1 cellular context compared by ENCODE assay signal in genomic region chr6:30914076-30914853, GRCh38.
TF ChIP-seq lines count a peak whose summit lies in the region.

VARS2 (plus strand) TSS chr6:30914238; CDS start chr6:30914837, 599 bp downstream.

TF ChIP-seq in GM12878, 131 proteins besides CTCF, POLR2A, EP300 and RAD21 (continued from another document and continues in another):
- TF ChIP-seq, protein P1, sequence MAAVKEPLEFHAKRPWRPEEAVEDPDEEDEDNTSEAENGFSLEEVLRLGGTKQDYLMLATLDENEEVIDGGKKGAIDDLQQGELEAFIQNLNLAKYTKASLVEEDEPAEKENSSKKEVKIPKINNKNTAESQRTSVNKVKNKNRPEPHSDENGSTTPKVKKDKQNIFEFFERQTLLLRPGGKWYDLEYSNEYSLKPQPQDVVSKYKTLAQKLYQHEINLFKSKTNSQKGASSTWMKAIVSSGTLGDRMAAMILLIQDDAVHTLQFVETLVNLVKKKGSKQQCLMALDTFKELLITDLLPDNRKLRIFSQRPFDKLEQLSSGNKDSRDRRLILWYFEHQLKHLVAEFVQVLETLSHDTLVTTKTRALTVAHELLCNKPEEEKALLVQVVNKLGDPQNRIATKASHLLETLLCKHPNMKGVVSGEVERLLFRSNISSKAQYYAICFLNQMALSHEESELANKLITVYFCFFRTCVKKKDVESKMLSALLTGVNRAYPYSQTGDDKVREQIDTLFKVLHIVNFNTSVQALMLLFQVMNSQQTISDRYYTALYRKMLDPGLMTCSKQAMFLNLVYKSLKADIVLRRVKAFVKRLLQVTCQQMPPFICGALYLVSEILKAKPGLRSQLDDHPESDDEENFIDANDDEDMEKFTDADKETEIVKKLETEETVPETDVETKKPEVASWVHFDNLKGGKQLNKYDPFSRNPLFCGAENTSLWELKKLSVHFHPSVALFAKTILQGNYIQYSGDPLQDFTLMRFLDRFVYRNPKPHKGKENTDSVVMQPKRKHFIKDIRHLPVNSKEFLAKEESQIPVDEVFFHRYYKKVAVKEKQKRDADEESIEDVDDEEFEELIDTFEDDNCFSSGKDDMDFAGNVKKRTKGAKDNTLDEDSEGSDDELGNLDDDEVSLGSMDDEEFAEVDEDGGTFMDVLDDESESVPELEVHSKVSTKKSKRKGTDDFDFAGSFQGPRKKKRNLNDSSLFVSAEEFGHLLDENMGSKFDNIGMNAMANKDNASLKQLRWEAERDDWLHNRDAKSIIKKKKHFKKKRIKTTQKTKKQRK (IDR thresholded peaks at IDR 0.05; ENCODE audit: low read depth, low read length): no peak
- TF ChIP-seq FOXK2 (IDR thresholded peaks at IDR 0.05) (no peak), GABPA (IDR thresholded peaks at IDR 0.05; ENCODE audit: low read depth) (no peak), CREB1 (IDR thresholded peaks at IDR 0.05; ENCODE audit: low read depth) (0 out of 2 replicates have a peak, but pooled peaks have one; percentile 23), BRCA1 (IDR thresholded peaks at IDR 0.05; ENCODE audit: low read depth, low read length) (no peak), KLF5 (IDR thresholded peaks at IDR 0.05; ENCODE audit: partially characterized antibody) (no peak), ATF2 (IDR thresholded peaks at IDR 0.05; ENCODE audit: low read length) (no peak), MEF2B (IDR thresholded peaks at IDR 0.05; ENCODE audit: partially characterized antibody, poor library complexity, severe bottlenecking) (no peak), MTA3 (IDR thresholded peaks at IDR 0.05; ENCODE audit: borderline replicate concordance, low read length) (peak; percentile 90; the same call in 1 of the 2 replicates), ESRRA (IDR thresholded peaks at IDR 0.05; ENCODE audit: low read length) (no peak), MTA2 (IDR thresholded peaks at IDR 0.05; ENCODE audit: low read depth) (no peak), BACH1 (IDR thresholded peaks at IDR 0.05; ENCODE audit: borderline replicate concordance) (peak; percentile 83), POU2F2 (IDR thresholded peaks at IDR 0.05; ENCODE audit: borderline replicate concordance, low read depth, low read length) (no peak), NFYA (IDR thresholded peaks at IDR 0.05; ENCODE audit: borderline replicate concordance, low read depth, low read length) (no peak), SUPT20H (IDR thresholded peaks at IDR 0.05; ENCODE audit: borderline replicate concordance, control insufficient read depth, low read depth, low read length) (no peak), EGR1 (IDR thresholded peaks at IDR 0.05; ENCODE audit: borderline replicate concordance in 1 of 2, low read depth in 2 of 2, low read length in 2 of 2) (peak in 1 of 2 experiments; percentile 50; a peak in 1 of 3 replicates), FOS (IDR thresholded peaks at IDR 0.05; ENCODE audit: borderline replicate concordance, extremely low read depth, insufficient read length) (no peak), PML (IDR thresholded peaks at IDR 0.05; ENCODE audit: low read length) (peak; percentile 66; the same call in 1 of the 2 replicates), BHLHE40 (IDR thresholded peaks at IDR 0.05; ENCODE audit: borderline replicate concordance in 1 of 2, low read depth in 2 of 2, low read length in 1 of 2) (peak in 1 of 2 experiments; percentile 55; a peak in 2 of 4 replicates), ZNF274 (IDR thresholded peaks at IDR 0.05; ENCODE audit: insufficient read depth, insufficient read length) (no peak), HDAC2 (IDR thresholded peaks at IDR 0.05) (no peak), MYB (IDR thresholded peaks at IDR 0.05; ENCODE audit: borderline replicate concordance, low read depth, low read length) (no peak), USF2 (IDR thresholded peaks at IDR 0.05; ENCODE audit: borderline replicate concordance, low read depth, low read length) (no peak), WRNIP1 (IDR thresholded peaks at IDR 0.05; ENCODE audit: borderline replicate concordance, low read depth, low read length) (no peak), CBFB (IDR thresholded peaks at IDR 0.05; ENCODE audit: low read depth) (no peak), E2F4 (IDR thresholded peaks at IDR 0.05; ENCODE audit: low read depth, low read length) (no peak), RCOR1 (conservative IDR thresholded peaks at IDR 0.05; ENCODE audit: low read depth, low read length) (no peak), CHD4 (IDR thresholded peaks at IDR 0.05) (no peak), SMC3 (IDR thresholded peaks at IDR 0.05; ENCODE audit: borderline replicate concordance, low read length) (peak; percentile 52; the same call in 1 of the 2 replicates), SP1 (IDR thresholded peaks at IDR 0.05; ENCODE audit: low read depth, low read length) (peak; percentile 33), LARP7 (IDR thresholded peaks at IDR 0.05) (peak; percentile 87), NBN (IDR thresholded peaks at IDR 0.05) (no peak), ATF3 (IDR thresholded peaks at IDR 0.05; ENCODE audit: borderline replicate concordance, extremely low read depth, low read depth, low read length) (no peak), HDAC6 (IDR thresholded peaks at IDR 0.05; ENCODE audit: unreplicated experiment) (no peak), ZBTB4 (CRISPR knock-in tag; IDR thresholded peaks at IDR 0.05) (no peak), CBX3 (IDR thresholded peaks at IDR 0.05; ENCODE audit: borderline replicate concordance, low read depth) (no peak)
- TF ChIP-seq, protein P2, sequence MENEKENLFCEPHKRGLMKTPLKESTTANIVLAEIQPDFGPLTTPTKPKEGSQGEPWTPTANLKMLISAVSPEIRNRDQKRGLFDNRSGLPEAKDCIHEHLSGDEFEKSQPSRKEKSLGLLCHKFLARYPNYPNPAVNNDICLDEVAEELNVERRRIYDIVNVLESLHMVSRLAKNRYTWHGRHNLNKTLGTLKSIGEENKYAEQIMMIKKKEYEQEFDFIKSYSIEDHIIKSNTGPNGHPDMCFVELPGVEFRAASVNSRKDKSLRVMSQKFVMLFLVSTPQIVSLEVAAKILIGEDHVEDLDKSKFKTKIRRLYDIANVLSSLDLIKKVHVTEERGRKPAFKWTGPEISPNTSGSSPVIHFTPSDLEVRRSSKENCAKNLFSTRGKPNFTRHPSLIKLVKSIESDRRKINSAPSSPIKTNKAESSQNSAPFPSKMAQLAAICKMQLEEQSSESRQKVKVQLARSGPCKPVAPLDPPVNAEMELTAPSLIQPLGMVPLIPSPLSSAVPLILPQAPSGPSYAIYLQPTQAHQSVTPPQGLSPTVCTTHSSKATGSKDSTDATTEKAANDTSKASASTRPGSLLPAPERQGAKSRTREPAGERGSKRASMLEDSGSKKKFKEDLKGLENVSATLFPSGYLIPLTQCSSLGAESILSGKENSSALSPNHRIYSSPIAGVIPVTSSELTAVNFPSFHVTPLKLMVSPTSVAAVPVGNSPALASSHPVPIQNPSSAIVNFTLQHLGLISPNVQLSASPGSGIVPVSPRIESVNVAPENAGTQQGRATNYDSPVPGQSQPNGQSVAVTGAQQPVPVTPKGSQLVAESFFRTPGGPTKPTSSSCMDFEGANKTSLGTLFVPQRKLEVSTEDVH (IDR thresholded peaks at IDR 0.05; ENCODE audit: low read depth, partially characterized antibody): no peak
- TF ChIP-seq, protein P3, sequence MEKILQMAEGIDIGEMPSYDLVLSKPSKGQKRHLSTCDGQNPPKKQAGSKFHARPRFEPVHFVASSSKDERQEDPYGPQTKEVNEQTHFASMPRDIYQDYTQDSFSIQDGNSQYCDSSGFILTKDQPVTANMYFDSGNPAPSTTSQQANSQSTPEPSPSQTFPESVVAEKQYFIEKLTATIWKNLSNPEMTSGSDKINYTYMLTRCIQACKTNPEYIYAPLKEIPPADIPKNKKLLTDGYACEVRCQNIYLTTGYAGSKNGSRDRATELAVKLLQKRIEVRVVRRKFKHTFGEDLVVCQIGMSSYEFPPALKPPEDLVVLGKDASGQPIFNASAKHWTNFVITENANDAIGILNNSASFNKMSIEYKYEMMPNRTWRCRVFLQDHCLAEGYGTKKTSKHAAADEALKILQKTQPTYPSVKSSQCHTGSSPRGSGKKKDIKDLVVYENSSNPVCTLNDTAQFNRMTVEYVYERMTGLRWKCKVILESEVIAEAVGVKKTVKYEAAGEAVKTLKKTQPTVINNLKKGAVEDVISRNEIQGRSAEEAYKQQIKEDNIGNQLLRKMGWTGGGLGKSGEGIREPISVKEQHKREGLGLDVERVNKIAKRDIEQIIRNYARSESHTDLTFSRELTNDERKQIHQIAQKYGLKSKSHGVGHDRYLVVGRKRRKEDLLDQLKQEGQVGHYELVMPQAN (conservative IDR thresholded peaks at IDR 0.05): peak; percentile 89
- TF ChIP-seq, protein P4, sequence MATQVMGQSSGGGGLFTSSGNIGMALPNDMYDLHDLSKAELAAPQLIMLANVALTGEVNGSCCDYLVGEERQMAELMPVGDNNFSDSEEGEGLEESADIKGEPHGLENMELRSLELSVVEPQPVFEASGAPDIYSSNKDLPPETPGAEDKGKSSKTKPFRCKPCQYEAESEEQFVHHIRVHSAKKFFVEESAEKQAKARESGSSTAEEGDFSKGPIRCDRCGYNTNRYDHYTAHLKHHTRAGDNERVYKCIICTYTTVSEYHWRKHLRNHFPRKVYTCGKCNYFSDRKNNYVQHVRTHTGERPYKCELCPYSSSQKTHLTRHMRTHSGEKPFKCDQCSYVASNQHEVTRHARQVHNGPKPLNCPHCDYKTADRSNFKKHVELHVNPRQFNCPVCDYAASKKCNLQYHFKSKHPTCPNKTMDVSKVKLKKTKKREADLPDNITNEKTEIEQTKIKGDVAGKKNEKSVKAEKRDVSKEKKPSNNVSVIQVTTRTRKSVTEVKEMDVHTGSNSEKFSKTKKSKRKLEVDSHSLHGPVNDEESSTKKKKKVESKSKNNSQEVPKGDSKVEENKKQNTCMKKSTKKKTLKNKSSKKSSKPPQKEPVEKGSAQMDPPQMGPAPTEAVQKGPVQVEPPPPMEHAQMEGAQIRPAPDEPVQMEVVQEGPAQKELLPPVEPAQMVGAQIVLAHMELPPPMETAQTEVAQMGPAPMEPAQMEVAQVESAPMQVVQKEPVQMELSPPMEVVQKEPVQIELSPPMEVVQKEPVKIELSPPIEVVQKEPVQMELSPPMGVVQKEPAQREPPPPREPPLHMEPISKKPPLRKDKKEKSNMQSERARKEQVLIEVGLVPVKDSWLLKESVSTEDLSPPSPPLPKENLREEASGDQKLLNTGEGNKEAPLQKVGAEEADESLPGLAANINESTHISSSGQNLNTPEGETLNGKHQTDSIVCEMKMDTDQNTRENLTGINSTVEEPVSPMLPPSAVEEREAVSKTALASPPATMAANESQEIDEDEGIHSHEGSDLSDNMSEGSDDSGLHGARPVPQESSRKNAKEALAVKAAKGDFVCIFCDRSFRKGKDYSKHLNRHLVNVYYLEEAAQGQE (IDR thresholded peaks at IDR 0.05; ENCODE audit: low read depth, low read length): no peak
- TF ChIP-seq, protein P5, sequence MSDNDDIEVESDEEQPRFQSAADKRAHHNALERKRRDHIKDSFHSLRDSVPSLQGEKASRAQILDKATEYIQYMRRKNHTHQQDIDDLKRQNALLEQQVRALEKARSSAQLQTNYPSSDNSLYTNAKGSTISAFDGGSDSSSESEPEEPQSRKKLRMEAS (IDR thresholded peaks at IDR 0.05; ENCODE audit: low read depth, low read length): peak; percentile 56; the same call in 1 of the 2 replicates
